In genomic region chr7:105531797-105532671, GRCh38 we compare ENCODE assay signal across 1 cellular context.
TF ChIP-seq lines count a peak whose summit lies in the region.

RINT1 (plus strand) TSS chr7:105532201; CDS start chr7:105532316, 115 bp downstream.

TF ChIP-seq in K562, 482 proteins besides CTCF, POLR2A, EP300 and RAD21 (continued from another document and continues in another):
- TF ChIP-seq THRB (CRISPR knock-in tag; conservative IDR thresholded peaks at IDR 0.05) (0 out of 2 replicates have a peak, but pooled peaks have one; percentile 39), MBD2 (IDR thresholded peaks at IDR 0.05; ENCODE audit: borderline replicate concordance, low read depth) (peak; percentile 92), SREBF1 (IDR thresholded peaks at IDR 0.05; ENCODE audit: borderline replicate concordance, low read depth, low read length) (0 out of 2 replicates have a peak, but pooled peaks have one; percentile 56), ZNF780A (CRISPR knock-in tag; IDR thresholded peaks at IDR 0.05) (no peak), SREBF2 (CRISPR knock-in tag; IDR thresholded peaks at IDR 0.05) (peak; percentile 65; the same call in 1 of the 2 replicates), CSDE1 (IDR thresholded peaks at IDR 0.05) (peak in 1 of 2 experiments; percentile 91; a peak in 2 of 4 replicates), ZNF280B (CRISPR knock-in tag; IDR thresholded peaks at IDR 0.05) (no peak), PPARD (CRISPR knock-in tag; IDR thresholded peaks at IDR 0.05) (no peak), SRF (CRISPR knock-in tag; IDR thresholded peaks at IDR 0.05) (peak in 1 of 2 experiments; percentile 1; a peak in 1 of 4 replicates), MYNN (IDR thresholded peaks at IDR 0.05) (peak; percentile 99), MYNN (CRISPR knock-in tag; IDR thresholded peaks at IDR 0.05) (peak; percentile 94), ATF1 (CRISPR knock-in tag; IDR thresholded peaks at IDR 0.05) (no peak; the same call in 1 of the 2 replicates), ATF1 (tag; IDR thresholded peaks at IDR 0.05) (peak; percentile 69), ZNF354B (CRISPR knock-in tag; IDR thresholded peaks at IDR 0.05) (no peak), HDAC8 (tag; IDR thresholded peaks at IDR 0.05) (no peak; the same call in 1 of the 2 replicates), TEAD1 (CRISPR knock-in tag; IDR thresholded peaks at IDR 0.05) (peak in 1 of 2 experiments; percentile 89; a peak in 2 of 4 replicates), CXXC5 (CRISPR knock-in tag; IDR thresholded peaks at IDR 0.05) (peak; percentile 75), ZNF449 (CRISPR knock-in tag; IDR thresholded peaks at IDR 0.05) (no peak), SOX6 (IDR thresholded peaks at IDR 0.05) (peak; percentile 79), MXD1 (CRISPR knock-in tag; IDR thresholded peaks at IDR 0.05; ENCODE audit: borderline replicate concordance, poor library complexity, severe bottlenecking) (no peak), REST (CRISPR knock-in tag; IDR thresholded peaks at IDR 0.05; ENCODE audit: low read depth) (peak; percentile 79), ATF3 (IDR thresholded peaks at IDR 0.05) (no peak; the same call in 1 of the 2 replicates), ATF3 (CRISPR knock-in tag; conservative IDR thresholded peaks at IDR 0.05) (peak; percentile 56), OTX1 (CRISPR knock-in tag; IDR thresholded peaks at IDR 0.05) (no peak), HNRNPH1 (optimal IDR thresholded peaks at IDR 0.05; ENCODE audit: low read depth, low read length) (no peak), ZNF143 (CRISPR knock-in tag; IDR thresholded peaks at IDR 0.05) (no peak), MAFK (IDR thresholded peaks at IDR 0.05; ENCODE audit: low read length) (no peak; the same call in 1 of the 2 replicates), ARID3A (IDR thresholded peaks at IDR 0.05; ENCODE audit: borderline replicate concordance, low read depth, low read length) (no peak), RCOR1 (IDR thresholded peaks at IDR 0.05; ENCODE audit: borderline replicate concordance in 1 of 2, low read depth in 2 of 2, low read length in 2 of 2) (peak in 1 of 2 experiments; percentile 87; a peak in 3 of 4 replicates), ZNF263 (CRISPR knock-in tag; IDR thresholded peaks at IDR 0.05; ENCODE audit: borderline replicate concordance) (peak; percentile 43; the same call in 1 of the 2 replicates), C11orf30 (IDR thresholded peaks at IDR 0.05; ENCODE audit: low read depth) (peak; percentile 84), PCBP1 (IDR thresholded peaks at IDR 0.05; ENCODE audit: low read depth, low read length, poor library complexity, severe bottlenecking) (peak; percentile 33), ZNF224 (CRISPR knock-in tag; IDR thresholded peaks at IDR 0.05) (no peak), RBFOX2 (IDR thresholded peaks at IDR 0.05; ENCODE audit: low read depth, low read length) (peak; percentile 100), TBL1XR1 (IDR thresholded peaks at IDR 0.05; ENCODE audit: low read length in 2 of 2) (no peak; a peak in 1 of 4 replicates), JUN (IDR thresholded peaks at IDR 0.05; ENCODE audit: borderline replicate concordance, low read depth, low read length) (peak; percentile 70; the same call in 1 of the 2 replicates), JUN (CRISPR knock-in tag; IDR thresholded peaks at IDR 0.05; ENCODE audit: borderline replicate concordance) (peak; percentile 47; the same call in 1 of the 2 replicates), ELF4 (CRISPR knock-in tag; IDR thresholded peaks at IDR 0.05) (0 out of 2 replicates have a peak, but pooled peaks have one; percentile 28), MTA2 (IDR thresholded peaks at IDR 0.05; ENCODE audit: low read depth) (no peak), FOXJ2 (tag; IDR thresholded peaks at IDR 0.05) (peak; percentile 55; the same call in 1 of the 2 replicates), GATAD2B (IDR thresholded peaks at IDR 0.05; ENCODE audit: borderline replicate concordance) (peak; percentile 90), CBFA2T3 (IDR thresholded peaks at IDR 0.05) (peak; percentile 12; the same call in 1 of the 2 replicates)
- TF ChIP-seq, protein P1, sequence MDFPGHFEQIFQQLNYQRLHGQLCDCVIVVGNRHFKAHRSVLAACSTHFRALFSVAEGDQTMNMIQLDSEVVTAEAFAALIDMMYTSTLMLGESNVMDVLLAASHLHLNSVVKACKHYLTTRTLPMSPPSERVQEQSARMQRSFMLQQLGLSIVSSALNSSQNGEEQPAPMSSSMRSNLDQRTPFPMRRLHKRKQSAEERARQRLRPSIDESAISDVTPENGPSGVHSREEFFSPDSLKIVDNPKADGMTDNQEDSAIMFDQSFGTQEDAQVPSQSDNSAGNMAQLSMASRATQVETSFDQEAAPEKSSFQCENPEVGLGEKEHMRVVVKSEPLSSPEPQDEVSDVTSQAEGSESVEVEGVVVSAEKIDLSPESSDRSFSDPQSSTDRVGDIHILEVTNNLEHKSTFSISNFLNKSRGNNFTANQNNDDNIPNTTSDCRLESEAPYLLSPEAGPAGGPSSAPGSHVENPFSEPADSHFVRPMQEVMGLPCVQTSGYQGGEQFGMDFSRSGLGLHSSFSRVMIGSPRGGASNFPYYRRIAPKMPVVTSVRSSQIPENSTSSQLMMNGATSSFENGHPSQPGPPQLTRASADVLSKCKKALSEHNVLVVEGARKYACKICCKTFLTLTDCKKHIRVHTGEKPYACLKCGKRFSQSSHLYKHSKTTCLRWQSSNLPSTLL (IDR thresholded peaks at IDR 0.05), result no peak
- TF ChIP-seq, protein P2, sequence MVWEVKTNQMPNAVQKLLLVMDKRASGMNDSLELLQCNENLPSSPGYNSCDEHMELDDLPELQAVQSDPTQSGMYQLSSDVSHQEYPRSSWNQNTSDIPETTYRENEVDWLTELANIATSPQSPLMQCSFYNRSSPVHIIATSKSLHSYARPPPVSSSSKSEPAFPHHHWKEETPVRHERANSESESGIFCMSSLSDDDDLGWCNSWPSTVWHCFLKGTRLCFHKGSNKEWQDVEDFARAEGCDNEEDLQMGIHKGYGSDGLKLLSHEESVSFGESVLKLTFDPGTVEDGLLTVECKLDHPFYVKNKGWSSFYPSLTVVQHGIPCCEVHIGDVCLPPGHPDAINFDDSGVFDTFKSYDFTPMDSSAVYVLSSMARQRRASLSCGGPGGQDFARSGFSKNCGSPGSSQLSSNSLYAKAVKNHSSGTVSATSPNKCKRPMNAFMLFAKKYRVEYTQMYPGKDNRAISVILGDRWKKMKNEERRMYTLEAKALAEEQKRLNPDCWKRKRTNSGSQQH (CRISPR knock-in tag; IDR thresholded peaks at IDR 0.05), result 0 out of 2 replicates have a peak, but pooled peaks have one; percentile 8
- TF ChIP-seq, protein P3, sequence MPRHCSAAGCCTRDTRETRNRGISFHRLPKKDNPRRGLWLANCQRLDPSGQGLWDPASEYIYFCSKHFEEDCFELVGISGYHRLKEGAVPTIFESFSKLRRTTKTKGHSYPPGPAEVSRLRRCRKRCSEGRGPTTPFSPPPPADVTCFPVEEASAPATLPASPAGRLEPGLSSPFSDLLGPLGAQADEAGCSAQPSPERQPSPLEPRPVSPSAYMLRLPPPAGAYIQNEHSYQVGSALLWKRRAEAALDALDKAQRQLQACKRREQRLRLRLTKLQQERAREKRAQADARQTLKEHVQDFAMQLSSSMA (CRISPR knock-in tag; IDR thresholded peaks at IDR 0.05), result peak; percentile 85; the same call in 1 of the 2 replicates
- TF ChIP-seq, protein P4, sequence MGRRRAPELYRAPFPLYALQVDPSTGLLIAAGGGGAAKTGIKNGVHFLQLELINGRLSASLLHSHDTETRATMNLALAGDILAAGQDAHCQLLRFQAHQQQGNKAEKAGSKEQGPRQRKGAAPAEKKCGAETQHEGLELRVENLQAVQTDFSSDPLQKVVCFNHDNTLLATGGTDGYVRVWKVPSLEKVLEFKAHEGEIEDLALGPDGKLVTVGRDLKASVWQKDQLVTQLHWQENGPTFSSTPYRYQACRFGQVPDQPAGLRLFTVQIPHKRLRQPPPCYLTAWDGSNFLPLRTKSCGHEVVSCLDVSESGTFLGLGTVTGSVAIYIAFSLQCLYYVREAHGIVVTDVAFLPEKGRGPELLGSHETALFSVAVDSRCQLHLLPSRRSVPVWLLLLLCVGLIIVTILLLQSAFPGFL (CRISPR knock-in tag; IDR thresholded peaks at IDR 0.05), result no peak
- TF ChIP-seq, protein P5, sequence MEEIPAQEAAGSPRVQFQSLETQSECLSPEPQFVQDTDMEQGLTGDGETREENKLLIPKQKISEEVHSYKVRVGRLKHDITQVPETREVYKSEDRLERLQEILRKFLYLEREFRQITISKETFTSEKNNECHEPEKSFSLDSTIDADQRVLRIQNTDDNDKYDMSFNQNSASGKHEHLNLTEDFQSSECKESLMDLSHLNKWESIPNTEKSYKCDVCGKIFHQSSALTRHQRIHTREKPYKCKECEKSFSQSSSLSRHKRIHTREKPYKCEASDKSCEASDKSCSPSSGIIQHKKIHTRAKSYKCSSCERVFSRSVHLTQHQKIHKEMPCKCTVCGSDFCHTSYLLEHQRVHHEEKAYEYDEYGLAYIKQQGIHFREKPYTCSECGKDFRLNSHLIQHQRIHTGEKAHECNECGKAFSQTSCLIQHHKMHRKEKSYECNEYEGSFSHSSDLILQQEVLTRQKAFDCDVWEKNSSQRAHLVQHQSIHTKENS (CRISPR knock-in tag; IDR thresholded peaks at IDR 0.05), result no peak
